In genomic region chr1:224106568-224107281, GRCh38 we compare ENCODE assay signal across 1 cellular context.
TF ChIP-seq lines count a peak whose summit lies in the region.

No MANE protein-coding gene starts in this region.

TF ChIP-seq in GM23338, 12 proteins besides CTCF, POLR2A, EP300 and RAD21 (continued from another document):
- TF ChIP-seq, protein P1, sequence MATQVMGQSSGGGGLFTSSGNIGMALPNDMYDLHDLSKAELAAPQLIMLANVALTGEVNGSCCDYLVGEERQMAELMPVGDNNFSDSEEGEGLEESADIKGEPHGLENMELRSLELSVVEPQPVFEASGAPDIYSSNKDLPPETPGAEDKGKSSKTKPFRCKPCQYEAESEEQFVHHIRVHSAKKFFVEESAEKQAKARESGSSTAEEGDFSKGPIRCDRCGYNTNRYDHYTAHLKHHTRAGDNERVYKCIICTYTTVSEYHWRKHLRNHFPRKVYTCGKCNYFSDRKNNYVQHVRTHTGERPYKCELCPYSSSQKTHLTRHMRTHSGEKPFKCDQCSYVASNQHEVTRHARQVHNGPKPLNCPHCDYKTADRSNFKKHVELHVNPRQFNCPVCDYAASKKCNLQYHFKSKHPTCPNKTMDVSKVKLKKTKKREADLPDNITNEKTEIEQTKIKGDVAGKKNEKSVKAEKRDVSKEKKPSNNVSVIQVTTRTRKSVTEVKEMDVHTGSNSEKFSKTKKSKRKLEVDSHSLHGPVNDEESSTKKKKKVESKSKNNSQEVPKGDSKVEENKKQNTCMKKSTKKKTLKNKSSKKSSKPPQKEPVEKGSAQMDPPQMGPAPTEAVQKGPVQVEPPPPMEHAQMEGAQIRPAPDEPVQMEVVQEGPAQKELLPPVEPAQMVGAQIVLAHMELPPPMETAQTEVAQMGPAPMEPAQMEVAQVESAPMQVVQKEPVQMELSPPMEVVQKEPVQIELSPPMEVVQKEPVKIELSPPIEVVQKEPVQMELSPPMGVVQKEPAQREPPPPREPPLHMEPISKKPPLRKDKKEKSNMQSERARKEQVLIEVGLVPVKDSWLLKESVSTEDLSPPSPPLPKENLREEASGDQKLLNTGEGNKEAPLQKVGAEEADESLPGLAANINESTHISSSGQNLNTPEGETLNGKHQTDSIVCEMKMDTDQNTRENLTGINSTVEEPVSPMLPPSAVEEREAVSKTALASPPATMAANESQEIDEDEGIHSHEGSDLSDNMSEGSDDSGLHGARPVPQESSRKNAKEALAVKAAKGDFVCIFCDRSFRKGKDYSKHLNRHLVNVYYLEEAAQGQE (IDR thresholded peaks at IDR 0.05; ENCODE audit: unreplicated experiment), result no peak
- TF ChIP-seq EZH2phosphoT487 (IDR thresholded peaks at IDR 0.05; ENCODE audit: unreplicated experiment) (no peak), STAT1 (IDR thresholded peaks at IDR 0.05; ENCODE audit: unreplicated experiment) (no peak), ETS1 (IDR thresholded peaks at IDR 0.05) (no peak)
